In the genomic region with DNA sequence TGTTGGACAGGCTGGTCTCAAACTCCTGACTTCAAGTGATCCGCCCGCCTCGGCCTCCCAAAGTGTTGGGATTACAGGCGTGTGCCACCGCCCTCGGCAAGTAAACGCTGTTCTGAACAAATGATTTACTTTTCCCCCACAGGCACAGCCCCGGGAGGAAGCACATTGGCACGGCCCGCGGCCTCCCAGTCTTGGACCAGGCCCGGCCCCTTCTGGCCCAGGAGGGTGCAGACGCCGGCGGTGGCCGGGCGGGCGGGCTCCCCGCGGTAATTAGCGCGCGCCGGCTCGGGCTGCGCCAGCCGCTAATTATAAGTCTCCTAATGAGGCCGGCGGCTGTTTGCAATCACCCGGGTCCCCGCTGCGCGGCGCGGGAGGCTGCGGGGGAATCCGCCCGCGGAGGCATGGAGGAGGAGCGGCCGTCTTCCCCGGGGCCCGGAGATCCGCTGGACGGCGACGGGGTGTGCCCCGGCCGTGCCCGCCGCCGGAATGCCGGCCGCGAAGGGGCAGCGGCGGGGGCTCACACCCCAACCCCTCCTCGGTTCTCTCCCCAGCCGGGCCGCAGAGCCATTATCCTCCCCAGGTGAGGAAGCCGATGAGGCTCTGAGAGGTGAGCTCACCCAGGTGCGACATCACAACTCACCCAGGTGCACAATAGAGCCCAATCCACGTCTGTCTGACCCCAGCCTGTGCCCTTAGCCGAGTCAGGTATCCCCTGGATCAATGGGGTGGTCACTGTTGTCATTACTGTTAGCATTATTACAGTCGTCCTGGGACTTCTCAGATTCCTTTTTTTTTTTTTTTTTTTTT, we compare ENCODE assay signal across 8 cellular contexts. TPM values are rescaled to one million over a fixed set of nuclear protein-coding genes. Genes with fewer than 3 reads are reported as not detected.
DNase-seq lines count a peak whose midpoint lies in the region; ATAC-seq, FAIRE-seq and TF ChIP-seq lines count a peak whose summit lies in the region.

No MANE protein-coding gene starts in this region.

- H3K9me3 ChIP-seq in muscle layer of duodenum (ENCODE audit: control insufficient read depth in 1 of 2, low read length in 2 of 2), result no peaks in the 10 kb centered on the region

- peak overlapping the region; percentile 42 for H3K4me3 Mint-ChIP-seq in activated CD8-positive, alpha-beta memory T cell treated with anti-CD3 and anti-CD28 coated beads, Interleukin-2, amount 10 ng/mL, durations not matched to agents 7 days and 5 days

- no peaks in the 10 kb centered on the region for H3K9me3 Mint-ChIP-seq in activated CD8-positive, alpha-beta memory T cell treated with anti-CD3 and anti-CD28 coated beads, Interleukin-2, amount 10 ng/mL, durations not matched to agents 7 days and 5 days (ENCODE audit: low read depth)

- ATAC-seq in activated CD8-positive, alpha-beta memory T cell treated with anti-CD3 and anti-CD28 coated beads, Interleukin-2, amount 10 ng/mL, durations not matched to agents 7 days and 5 days, result peak; percentile 16
- no peak for ATAC-seq in GM18520 (IDR thresholded peaks at IDR 0.05; ENCODE audit: unreplicated experiment)

- no peak for FAIRE-seq in HTR-8/SVneo (lab: Jason Lieb, UNC)

- peaks cover 6% of the 10 kb centered on the region for H3K36me3 Mint-ChIP-seq in activated CD8-positive, alpha-beta memory T cell treated with anti-CD3 and anti-CD28 coated beads, Interleukin-2, amount 10 ng/mL, durations not matched to agents 7 days and 5 days

- no peak overlapping the region for H3K27ac Mint-ChIP-seq in activated CD8-positive, alpha-beta memory T cell treated with anti-CD3 and anti-CD28 coated beads, Interleukin-2, amount 10 ng/mL, durations not matched to agents 7 days and 5 days

- peaks cover 12 to 41% of the 10 kb centered on the region in 2 donors for H3K4me1 ChIP-seq in muscle layer of duodenum (ENCODE audit: control insufficient read depth in 1 of 2, insufficient read depth in 2 of 2, low read length in 2 of 2)

- CTCF ChIA-PET in activated CD8-positive, alpha-beta memory T cell treated with anti-CD3 and anti-CD28 coated beads, Interleukin-2, amount 10 ng/mL, durations not matched to agents 7 days and 5 days (lab: Charles Lee), result interaction anchor here (0.6 to 6.2 kb wide), 11 partner anchors 10 to 1659 kb away, joined by 3 to 114 read pairs (median 3); no protein-coding TSS in a partner anchor

- TF ChIP-seq CTCF in GM12865 (IDR thresholded peaks at IDR 0.05; ENCODE audit: insufficient read depth, low read depth, low read length, missing control alignments), result peak; percentile 38
- peak; percentile 42 for TF ChIP-seq CTCF in epithelial cell of proximal tubule (conservative IDR thresholded peaks at IDR 0.05; ENCODE audit: low read depth, low read length)

- H3K4me3 ChIP-seq in GM12865 (ENCODE audit: low read depth, low read length), result no peak overlapping the region; the same call in 1 of the 2 replicates
- peak overlapping the region; percentile 48 for H3K4me3 ChIP-seq in epithelial cell of proximal tubule (ENCODE audit: low read depth, low read length)
- peak overlapping the region; percentile 8 to 60 for H3K4me3 ChIP-seq in muscle layer of duodenum (ENCODE audit: low read depth in 1 of 2, low read length in 2 of 2)

- no peak overlapping the region for H3K27ac ChIP-seq in muscle layer of duodenum (ENCODE audit: low read length)

- H3K36me3 ChIP-seq in muscle layer of duodenum (ENCODE audit: control insufficient read depth in 1 of 2, insufficient read depth in 2 of 2, low read length in 2 of 2), result peaks cover 2 to 3% of the 10 kb centered on the region in 2 donors

- H3K27me3 Mint-ChIP-seq in activated CD8-positive, alpha-beta memory T cell treated with anti-CD3 and anti-CD28 coated beads, Interleukin-2, amount 10 ng/mL, durations not matched to agents 7 days and 5 days, result peaks cover 21% of the 10 kb centered on the region

- H3K4me1 Mint-ChIP-seq in activated CD8-positive, alpha-beta memory T cell treated with anti-CD3 and anti-CD28 coated beads, Interleukin-2, amount 10 ng/mL, durations not matched to agents 7 days and 5 days, result peaks cover 31% of the 10 kb centered on the region

- DNase-seq in GM12865 (ENCODE audit: low read depth), result peak; percentile 35
- peak; percentile 29 to 66 for DNase-seq in NCI-H524 (lab: John Stamatoyannopoulos, UW)
- DNase-seq in activated CD8-positive, alpha-beta memory T cell treated with anti-CD3 and anti-CD28 coated beads, Interleukin-2, amount 10 ng/mL, durations not matched to agents 7 days and 5 days, result peak; percentile 64
- no peak for DNase-seq in epithelial cell of proximal tubule (ENCODE audit: low read depth)
- peak; percentile 13 to 68 (median 36) for DNase-seq in stimulated activated naive CD4-positive, alpha-beta T cell (lab: John Stamatoyannopoulos, UW)
- no peak for DNase-seq in HTR-8/SVneo (ENCODE audit: insufficient read length, low spot score)

- H3K27me3 ChIP-seq in muscle layer of duodenum (ENCODE audit: low read depth, low read length), result no peaks in the 10 kb centered on the region

RNA-seq across cellular contexts. Expression of gene POP5, which starts 3.3 kb away (rescaled TPM):
- total RNA-seq in activated CD8-positive, alpha-beta memory T cell treated with anti-CD3 and anti-CD28 coated beads, Interleukin-2, amount 10 ng/mL, durations not matched to agents 7 days and 5 days, result 10 to 100 TPM; 63.1 to 65.1 TPM
- 23.1 and 54.5 TPM in 2 replicates for total RNA-seq in epithelial cell of proximal tubule

RNA-seq across cellular contexts. Expression of gene RNF10, which starts 50.4 kb away (rescaled TPM):
- total RNA-seq in activated CD8-positive, alpha-beta memory T cell treated with anti-CD3 and anti-CD28 coated beads, Interleukin-2, amount 10 ng/mL, durations not matched to agents 7 days and 5 days, result 100 to 1,000 TPM; 209 to 217 TPM
- 66.9 and 81.2 TPM in 2 replicates for total RNA-seq in epithelial cell of proximal tubule

RNA-seq across cellular contexts. Expression of gene COQ5, which starts 55.6 kb away (rescaled TPM):
- 10 to 100 TPM; 26.4 to 34.0 TPM for total RNA-seq in activated CD8-positive, alpha-beta memory T cell treated with anti-CD3 and anti-CD28 coated beads, Interleukin-2, amount 10 ng/mL, durations not matched to agents 7 days and 5 days
- total RNA-seq in epithelial cell of proximal tubule, result 40.8 and 46.3 TPM in 2 replicates

RNA-seq across cellular contexts. Expression of gene CABP1, which starts 55.9 kb away (rescaled TPM):
- total RNA-seq in activated CD8-positive, alpha-beta memory T cell treated with anti-CD3 and anti-CD28 coated beads, Interleukin-2, amount 10 ng/mL, durations not matched to agents 7 days and 5 days, result not detected
- total RNA-seq in epithelial cell of proximal tubule, result 0.14 and 1.1 TPM in 2 replicates

Comparison
In these comparisons a context has a peak if more than half of its experiments do, and no peak if none do; other contexts are left out.
1. DNase-seq: peak in GM12865 (single experiment), NCI-H524 (2 of 2), activated CD8-positive, alpha-beta memory T cell treated with anti-CD3 and anti-CD28 coated beads, Interleukin-2, amount 10 ng/mL, durations not matched to agents 7 days and 5 days (single experiment) and stimulated activated naive CD4-positive, alpha-beta T cell (6 of 6); none in epithelial cell of proximal tubule (single experiment) and HTR-8/SVneo (single experiment).